Comparison of ENCODE assay signal across 8 cellular contexts in genomic region chr19:54481326-54481930, GRCh38. TPM values are rescaled to one million over a fixed set of nuclear protein-coding genes. Genes with fewer than 3 reads are reported as not detected.
DNase-seq lines count a peak whose midpoint lies in the region; ATAC-seq and TF ChIP-seq lines count a peak whose summit lies in the region.

No MANE protein-coding gene starts in this region.

- no peaks in the 10 kb centered on the region for H3K9me3 Mint-ChIP-seq in activated CD4-positive, alpha-beta T cell treated with anti-CD3 and anti-CD28 coated beads, Interleukin-2, amount 10 ng/mL, durations not matched to agents 24 days and 14 days
- no peaks in the 10 kb centered on the region for H3K9me3 Mint-ChIP-seq in T-helper 2 cell treated with Interferon-gamma antibody and Interleukin-4, amounts not matched to agents 5 μg/mL and 100 μg/mL, for 36 hours

- peaks cover 8% of the 10 kb centered on the region for H3K4me1 Mint-ChIP-seq in activated CD4-positive, alpha-beta T cell treated with anti-CD3 and anti-CD28 coated beads, Interleukin-2, amount 10 ng/mL, durations not matched to agents 24 days and 14 days
- peaks cover 21% of the 10 kb centered on the region for H3K4me1 Mint-ChIP-seq in T-helper 2 cell treated with Interferon-gamma antibody and Interleukin-4, amounts not matched to agents 5 μg/mL and 100 μg/mL, for 36 hours (ENCODE audit: low read depth)

- intact Hi-C loops in activated CD4-positive, alpha-beta T cell treated with anti-CD3 and anti-CD28 coated beads, Interleukin-2, amount 10 ng/mL, durations not matched to agents 24 days and 14 days (cut with micrococcal nuclease) = loop anchor here (1.0 to 5.0 kb wide), 2 partner anchors 41 to 195 kb away; no protein-coding TSS in a partner anchor
- intact Hi-C loops in mucosa of descending colon (cut with DNase I, micrococcal nuclease) (no loop called here), lower leg skin (cut with DNase I; ENCODE audit: low total_unique reads) (no loop called here)

- H3K27ac Mint-ChIP-seq in activated CD4-positive, alpha-beta T cell treated with anti-CD3 and anti-CD28 coated beads, Interleukin-2, amount 10 ng/mL, durations not matched to agents 24 days and 14 days = no peak overlapping the region
- peak overlapping the region; percentile 35 for H3K27ac Mint-ChIP-seq in T-helper 2 cell treated with Interferon-gamma antibody and Interleukin-4, amounts not matched to agents 5 μg/mL and 100 μg/mL, for 36 hours

- no peak for TF ChIP-seq POLR2A in lower leg skin (IDR thresholded peaks at IDR 0.05)

- 11 to 12% methylated on average over 16 of the region's 16 CpGs for WGBS in lower leg skin, 2 donors

- H3K27me3 Mint-ChIP-seq in activated CD4-positive, alpha-beta T cell treated with anti-CD3 and anti-CD28 coated beads, Interleukin-2, amount 10 ng/mL, durations not matched to agents 24 days and 14 days = peaks cover 24% of the 10 kb centered on the region
- peaks cover 18% of the 10 kb centered on the region for H3K27me3 Mint-ChIP-seq in T-helper 2 cell treated with Interferon-gamma antibody and Interleukin-4, amounts not matched to agents 5 μg/mL and 100 μg/mL, for 36 hours (ENCODE audit: low read depth)

- no peaks in the 10 kb centered on the region for H3K36me3 ChIP-seq in mucosa of descending colon (ENCODE audit: low read depth)

- peak; percentile 84 for DNase-seq in activated CD4-positive, alpha-beta T cell treated with anti-CD3 and anti-CD28 coated beads, Interleukin-2, amount 10 ng/mL, durations not matched to agents 24 days and 14 days
- DNase-seq in activated CD4-positive, alpha-beta T cell treated with anti-CD3 and anti-CD28 coated beads, Interleukin-2, amount 50 U/mL, for 4 hours = no peak
- peak; percentile 48 for DNase-seq in M059J (ENCODE audit: low read depth)
- DNase-seq in T-helper 2 cell treated with Interferon-gamma antibody and Interleukin-4, amounts not matched to agents 5 μg/mL and 100 μg/mL, for 36 hours (ENCODE audit: low spot score) = peak; percentile 34
- DNase-seq in effector CD4-positive, alpha-beta T cell = peak; percentile 35
- no peak for DNase-seq in mucosa of descending colon
- no peak for DNase-seq in lower leg skin (ENCODE audit: low spot score in 2 of 2)

- peak; percentile 63 for ATAC-seq in mucosa of descending colon
- ATAC-seq in GM21381 (IDR thresholded peaks at IDR 0.05; ENCODE audit: unreplicated experiment) = no peak

- no peaks in the 10 kb centered on the region for H3K36me3 Mint-ChIP-seq in activated CD4-positive, alpha-beta T cell treated with anti-CD3 and anti-CD28 coated beads, Interleukin-2, amount 10 ng/mL, durations not matched to agents 24 days and 14 days (ENCODE audit: low read depth)
- no peaks in the 10 kb centered on the region for H3K36me3 Mint-ChIP-seq in T-helper 2 cell treated with Interferon-gamma antibody and Interleukin-4, amounts not matched to agents 5 μg/mL and 100 μg/mL, for 36 hours (ENCODE audit: low read depth)

- peak; percentile 47 for TF ChIP-seq CTCF in mucosa of descending colon (IDR thresholded peaks at IDR 0.05)
- TF ChIP-seq CTCF in lower leg skin (IDR thresholded peaks at IDR 0.05) = no peak

- H3K4me1 ChIP-seq in mucosa of descending colon (ENCODE audit: low read depth) = peaks cover 8% of the 10 kb centered on the region

- no peak overlapping the region for H3K4me3 Mint-ChIP-seq in activated CD4-positive, alpha-beta T cell treated with anti-CD3 and anti-CD28 coated beads, Interleukin-2, amount 10 ng/mL, durations not matched to agents 24 days and 14 days
- H3K4me3 Mint-ChIP-seq in T-helper 2 cell treated with Interferon-gamma antibody and Interleukin-4, amounts not matched to agents 5 μg/mL and 100 μg/mL, for 36 hours = peak overlapping the region; percentile 10

- H3K4me3 ChIP-seq in mucosa of descending colon = no peak overlapping the region
- H3K4me3 ChIP-seq in lower leg skin (ENCODE audit: low read depth, poor library complexity, severe bottlenecking) = no peak overlapping the region

- H3K9me3 ChIP-seq in mucosa of descending colon = no peaks in the 10 kb centered on the region

RNA-seq across cellular contexts. Expression of gene CDC42EP5, which starts 8.3 kb away (rescaled TPM):
- total RNA-seq in activated CD4-positive, alpha-beta T cell treated with anti-CD3 and anti-CD28 coated beads, Interleukin-2, amount 10 ng/mL, durations not matched to agents 24 days and 14 days = 0.61 and 0.64 TPM in 2 replicates
- 0.25 TPM in 1 of 2 replicates, not detected in the other for total RNA-seq in M059J (2014; rRNA removed; shearing (Covaris generic))
- total RNA-seq in mucosa of descending colon = 100 to 1,000 TPM; 130 to 446 (median 319) TPM
- 10 to 100 TPM in 2 of 4 donors, 1 to 10 TPM in 2; 5.5 to 21.8 (median 9.6) TPM for total RNA-seq in lower leg skin

RNA-seq across cellular contexts. Expression of gene LENG9, which starts 17.9 kb away (rescaled TPM):
- 8.2 and 8.3 TPM in 2 replicates for total RNA-seq in activated CD4-positive, alpha-beta T cell treated with anti-CD3 and anti-CD28 coated beads, Interleukin-2, amount 10 ng/mL, durations not matched to agents 24 days and 14 days
- 1.2 and 2.0 TPM in 2 replicates for total RNA-seq in M059J (2014; rRNA removed; shearing (Covaris generic))
- total RNA-seq in mucosa of descending colon (10 to 100 TPM in 2 of 3 donors, 1 to 10 TPM in 1; 9.2 to 21.6 (median 20.9) TPM), lower leg skin (1 to 10 TPM; 4.5 to 9.2 (median 6.5) TPM)

RNA-seq across cellular contexts. Expression of gene LAIR2, which starts 21.2 kb away (rescaled TPM):
- total RNA-seq in activated CD4-positive, alpha-beta T cell treated with anti-CD3 and anti-CD28 coated beads, Interleukin-2, amount 10 ng/mL, durations not matched to agents 24 days and 14 days = 34.2 and 35.0 TPM in 2 replicates
- not detected in 2 replicates for total RNA-seq in M059J (2014; rRNA removed; shearing (Covaris generic))
- total RNA-seq in mucosa of descending colon (not detected), lower leg skin (not detected)

RNA-seq across cellular contexts. Expression of gene LENG8, which starts 32.4 kb away (rescaled TPM):
- 202 and 214 TPM in 2 replicates for total RNA-seq in activated CD4-positive, alpha-beta T cell treated with anti-CD3 and anti-CD28 coated beads, Interleukin-2, amount 10 ng/mL, durations not matched to agents 24 days and 14 days
- total RNA-seq in M059J (2014; rRNA removed; shearing (Covaris generic)) = 8.6 and 10.5 TPM in 2 replicates
- total RNA-seq in mucosa of descending colon (100 to 1,000 TPM; 157 to 214 (median 199) TPM), lower leg skin (100 to 1,000 TPM in 1 of 4 donors, 10 to 100 TPM in 3; 57.9 to 195 (median 64.1) TPM)

Comparison
In these comparisons a context has a peak if more than half of its experiments do, and no peak if none do; other contexts are left out.
1. DNase-seq: peak in activated CD4-positive, alpha-beta T cell treated with anti-CD3 and anti-CD28 coated beads, Interleukin-2, amount 10 ng/mL, durations not matched to agents 24 days and 14 days (single experiment), M059J (single experiment), T-helper 2 cell treated with Interferon-gamma antibody and Interleukin-4, amounts not matched to agents 5 μg/mL and 100 μg/mL, for 36 hours (single experiment) and effector CD4-positive, alpha-beta T cell (single experiment); none in activated CD4-positive, alpha-beta T cell treated with anti-CD3 and anti-CD28 coated beads, Interleukin-2, amount 50 U/mL, for 4 hours (0 of 2), mucosa of descending colon (0 of 3) and lower leg skin (0 of 2).
2. RNA of gene CDC42EP5, which starts 8.3 kb away (total RNA-seq): 130 to 446 TPM in mucosa of descending colon; 5.5 to 21.8 TPM in lower leg skin, 0.61 to 0.64 TPM in activated CD4-positive, alpha-beta T cell treated with anti-CD3 and anti-CD28 coated beads, Interleukin-2, amount 10 ng/mL, durations not matched to agents 24 days and 14 days and 0.25 TPM in M059J; every median in the first group is over 4 times any median in the second.
3. RNA of gene LAIR2, which starts 21.2 kb away (total RNA-seq): 34.2 to 35.0 TPM in activated CD4-positive, alpha-beta T cell treated with anti-CD3 and anti-CD28 coated beads, Interleukin-2, amount 10 ng/mL, durations not matched to agents 24 days and 14 days; not detected in mucosa of descending colon, not detected in M059J and not detected in lower leg skin; every median in the first group is over 10 times any median in the second.